In genomic region chr7:92362131-92362530, GRCh38 we compare ENCODE assay signal across 34 cellular contexts.
"Had no signal": no experiment of that assay in that cellular context is flagged by ENCODE, and none has a peak within 500 bp of the region (broad histone marks: within the 10 kb centered on the region; RNA-seq: fewer than 3 reads in every experiment).

No MANE protein-coding gene starts in this region.

- H3K4me2 ChIP-seq: KMS-11 had no signal

- DNase-seq: Karpas-422, Kasumi-1, KG1, MG63, MM.1S, MV-4-11, NCI-H1048, NCI-H1092, NCI-H1092 treated with DMSO at 0.1 percent for 48 hours, NCI-H1105, NCI-H1105 treated with DMSO at 0.1 percent for 48 hours, NCI-H1417 treated with DMSO at 0.1 percent for 48 hours, NCI-H1436, NCI-H1436 treated with DMSO at 0.1 percent for 48 hours, NCI-H146, NCI-H1694, NCI-H1694 treated with DMSO at 0.1 percent for 48 hours, NCI-H187, NCI-H1930, NCI-H2029, NCI-H2029 treated with DMSO at 0.1 percent for 48 hours, NCI-H2081, NCI-H2081 treated with DMSO at 0.1 percent for 48 hours, NCI-H2107, NCI-H2171, NCI-H2171 treated with DMSO at 0.1 percent for 48 hours, NCI-H2227 treated with DMSO at 0.1 percent for 48 hours, NCI-H226, NCI-H345, NCI-H446, NCI-H446 treated with DMSO at 0.1 percent for 48 hours, NCI-H510A, NCI-H510A treated with DMSO at 0.1 percent for 48 hours had no signal

- H3K27me3 ChIP-seq: MG63 had no signal

- H3K36me3 ChIP-seq: MG63 had no signal

- H3K9me3 ChIP-seq: MG63 had no signal

- H3K9ac ChIP-seq: KMS-11 had no signal

- H3K4me3 ChIP-seq: MG63 had no signal

- H3K27ac ChIP-seq: KMS-11 had no signal
